8 cellular contexts compared by ENCODE assay signal in genomic region chr19:38134538-38135149, GRCh38.
A peak's percentile ranks its signal among the peaks of the same experiment; 100 is the strongest.
DNase-seq lines count a peak whose midpoint lies in the region; ATAC-seq and TF ChIP-seq lines count a peak whose summit lies in the region.

No MANE protein-coding gene starts in this region.

- H3K9ac ChIP-seq in mammary epithelial cell (ENCODE audit: insufficient read depth, low read length) (no peak overlapping the region), mesendoderm (ENCODE audit: low read length) (no peak overlapping the region)

- H3K36me3 ChIP-seq in mammary epithelial cell (ENCODE audit: insufficient read depth, low read length) (no peaks in the 10 kb centered on the region), mesendoderm (ENCODE audit: control insufficient read depth, insufficient read depth, low read length) (no peaks in the 10 kb centered on the region)

- H3K4me3 ChIP-seq in AG04449 (ENCODE audit: low read depth, low read length) (no peak overlapping the region), mammary epithelial cell (replicated peaks in 1 of 3; ENCODE audit: insufficient read depth in 1 of 3, low read depth in 2 of 3, low read length in 3 of 3) (no peak overlapping the region), mesendoderm (ENCODE audit: low read length) (no peak overlapping the region)

- DNase-seq in AG04449 (ENCODE audit: low read depth, low spot score) = no peak
- peak; percentile 63 for DNase-seq in ELR (ENCODE audit: low read depth)
- peak; percentile 4 for DNase-seq in NCI-H774 (lab: John Stamatoyannopoulos, UW)
- peak; percentile 39 for DNase-seq in mammary epithelial cell
- DNase-seq in mesendoderm = peak; percentile 67
- DNase-seq in T-helper 17 cell = no peak
- no peak for DNase-seq in NCI-H226
- no peak for DNase-seq in NCI-H446 treated with DMSO at 0.1 percent for 48 hours (lab: John Stamatoyannopoulos, UW)

- dilution Hi-C loops in mammary epithelial cell (cut with HindIII; ENCODE audit: low sequenced_read_pairs) = no loop called here

- no peaks in the 10 kb centered on the region for H3K27me3 Mint-ChIP-seq in T-helper 17 cell

- POLR2A ChIA-PET in AG04449 (lab: Yijun Ruan, JAX) = no interaction called here

- 79% methylated on average over 11 of the region's 14 CpGs for WGBS in mammary epithelial cell (ENCODE audit: low coverage, missing lambda C conversion rate)
- no CpG with 5 or more reads among the region's 14 CpGs for WGBS in mesendoderm (ENCODE audit: extremely low coverage, insufficient coverage, low lambda C conversion rate)

- H3K4me1 ChIP-seq in mammary epithelial cell (ENCODE audit: insufficient read depth, low read length) (peaks cover 17% of the 10 kb centered on the region), mesendoderm (ENCODE audit: control insufficient read depth, low read depth, low read length) (no peaks in the 10 kb centered on the region)

- H2BK120ac ChIP-seq in mesendoderm (ENCODE audit: low read depth, low read length) = no peak overlapping the region

- intact Hi-C loops in mammary epithelial cell (cut with micrococcal nuclease) = loop anchor here (2.0 kb wide), 1 partner anchor 232 kb away; no protein-coding TSS in a partner anchor

- no peak overlapping the region for H3K18ac ChIP-seq in mesendoderm (ENCODE audit: low read length)

- no peak overlapping the region for H3K23ac ChIP-seq in mesendoderm (ENCODE audit: low read length)

- H3K79me1 ChIP-seq in mesendoderm (ENCODE audit: low read length) = no peaks in the 10 kb centered on the region

- H2AFZ ChIP-seq in mammary epithelial cell (ENCODE audit: low read depth, low read length) = peak overlapping the region; percentile 57

- H3K4me2 ChIP-seq in mammary epithelial cell (ENCODE audit: insufficient read depth, low read depth, low read length) (peak overlapping the region; percentile 62), mesendoderm (ENCODE audit: low read length) (no peak overlapping the region)

- no peak overlapping the region for H2AK5ac ChIP-seq in mesendoderm (ENCODE audit: low read length)

- CTCF ChIA-PET in AG04449 (lab: Yijun Ruan, JAX) (interaction anchor here (0.6 to 5.1 kb wide), 19 partner anchors 8 to 232 kb away, joined by 3 to 46 read pairs (median 4); no protein-coding TSS in a partner anchor), mammary epithelial cell (lab: Charles Lee; ENCODE audit: low non-redundant PET) (interaction anchor here (0.7 kb wide), 1 partner anchor 114 kb away, joined by 22 read pairs; no protein-coding TSS in a partner anchor)

- H3K27ac Mint-ChIP-seq in T-helper 17 cell = no peak overlapping the region

- H3K4me3 Mint-ChIP-seq in T-helper 17 cell = no peak overlapping the region

- H3K9me3 ChIP-seq in mammary epithelial cell (replicated peaks; ENCODE audit: insufficient read depth, low read length) (no peaks in the 10 kb centered on the region), T-helper 17 cell (ENCODE audit: control insufficient read depth, low read length, poor library complexity, severe bottlenecking) (no peaks in the 10 kb centered on the region)

- H3K4ac ChIP-seq in mesendoderm (ENCODE audit: low read depth, low read length) = no peak overlapping the region

- peaks cover 6% of the 10 kb centered on the region for H3K4me1 Mint-ChIP-seq in T-helper 17 cell

- no peak overlapping the region for H2BK15ac ChIP-seq in mesendoderm (replicated peaks; ENCODE audit: low read depth)

- H3K36me3 Mint-ChIP-seq in T-helper 17 cell (ENCODE audit: low read depth) = peaks cover 4% of the 10 kb centered on the region

- BruUV-seq in mammary epithelial cell (replicated peaks; lab: Mats Ljungman, UMichigan) = no TSS peak

- H3K79me2 ChIP-seq in mammary epithelial cell (ENCODE audit: insufficient read depth, low read length) (no peaks in the 10 kb centered on the region), mesendoderm (ENCODE audit: control insufficient read depth, insufficient read depth, low read length) (no peaks in the 10 kb centered on the region)

- H2BK5ac ChIP-seq in mesendoderm (ENCODE audit: low read length) = no peak overlapping the region

- in situ Hi-C loops in mammary epithelial cell (cut with MboI; ENCODE audit: low sequenced_read_pairs in 2 of 2) = loop anchor here in 1 of 2 donors (25.0 kb wide), 1 partner anchor 203 kb away; the partner anchor contains the start of gene CATSPERG

- H4K20me1 ChIP-seq in mammary epithelial cell (ENCODE audit: insufficient read depth, low read length) = no peaks in the 10 kb centered on the region

- H4K8ac ChIP-seq in mesendoderm (ENCODE audit: low read depth, low read length) = no peak overlapping the region

- no peak overlapping the region for H3K27ac ChIP-seq in mammary epithelial cell (ENCODE audit: insufficient read depth, low read depth, low read length)
- no peak overlapping the region for H3K27ac ChIP-seq in mesendoderm (ENCODE audit: low read depth, low read length)

- H3K27me3 ChIP-seq in mammary epithelial cell (ENCODE audit: insufficient read depth, low read length) (no peaks in the 10 kb centered on the region), mesendoderm (ENCODE audit: insufficient read depth, low read length, poor library complexity) (no peaks in the 10 kb centered on the region)

- no peak for ATAC-seq in T-helper 17 cell

- no peak overlapping the region for H3K56ac ChIP-seq in mesendoderm (ENCODE audit: low read length)

- no peak overlapping the region for H4K5ac ChIP-seq in mesendoderm (ENCODE audit: low read length)

- TF ChIP-seq CTCF in AG04449 (IDR thresholded peaks at IDR 0.05; ENCODE audit: insufficient read depth, low read length, missing control alignments) (peak; percentile 52), mammary epithelial cell (conservative IDR thresholded peaks at IDR 0.05 in 1 of 2, IDR thresholded peaks at IDR 0.05 in 1 of 2; ENCODE audit: extremely low read depth in 1 of 2, insufficient read depth in 1 of 2, low read depth in 1 of 2, low read length in 2 of 2) (peak; percentile 53 to 77)

Comparison
In these comparisons a context has a peak if more than half of its experiments do, and no peak if none do; other contexts are left out.
1. DNase-seq: peak in ELR (single experiment), NCI-H774 (single experiment), mammary epithelial cell (single experiment) and mesendoderm (single experiment); none in AG04449 (single experiment), T-helper 17 cell (0 of 3), NCI-H226 (single experiment) and NCI-H446 treated with DMSO at 0.1 percent for 48 hours (single experiment).